ENCODE assay signal across 8 cellular contexts in the genomic region with DNA sequence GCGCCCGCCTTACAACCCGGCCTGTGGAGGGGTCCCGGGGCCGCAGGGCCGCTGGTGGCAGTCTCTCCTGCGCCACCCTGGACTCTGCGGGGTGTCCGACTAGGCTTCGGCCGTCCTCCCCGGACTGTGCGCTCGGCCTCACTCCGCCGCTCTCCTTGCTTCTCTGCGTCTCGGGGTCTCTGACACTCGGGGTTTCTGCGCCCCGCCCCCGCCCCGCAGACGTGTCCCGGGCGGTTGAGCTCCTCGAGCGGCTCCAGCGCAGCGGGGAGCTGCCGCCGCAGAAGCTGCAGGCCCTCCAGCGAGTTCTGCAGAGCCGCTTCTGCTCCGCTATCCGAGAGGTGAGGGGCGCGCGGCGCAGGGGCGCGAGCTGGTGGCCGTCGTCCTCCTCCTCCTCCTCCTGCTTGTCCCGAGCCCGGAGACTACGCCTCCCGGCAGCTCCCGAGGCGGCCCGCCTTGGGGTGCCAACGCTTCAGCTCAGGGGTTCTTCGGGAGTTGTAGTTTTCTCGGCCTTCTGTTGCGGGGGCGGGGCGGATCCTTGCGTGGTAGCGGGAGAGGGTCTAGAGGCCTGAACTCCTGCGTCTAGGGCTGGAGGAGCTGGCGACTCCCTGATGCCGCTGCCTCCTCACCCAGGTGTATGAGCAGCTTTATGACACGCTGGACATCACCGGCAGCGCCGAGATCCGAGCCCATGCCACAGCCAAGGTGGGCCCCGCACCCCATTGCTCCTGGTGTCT. TPM values are rescaled to one million over a fixed set of nuclear protein-coding genes. Genes with fewer than 3 reads are reported as not detected.
DNase-seq lines count a peak whose midpoint lies in the region; ATAC-seq lines count a peak whose summit lies in the region.

No MANE protein-coding gene starts in this region.

- H3K4me1 ChIP-seq in naive thymus-derived CD4-positive, alpha-beta T cell (ENCODE audit: control insufficient read depth in 2 of 2, insufficient read depth in 2 of 2, low read length in 2 of 2): peaks cover 15 to 19% of the 10 kb centered on the region in 2 donors

- DNase-seq in EL: peak; percentile 64
- peak; percentile 28 to 53 for DNase-seq in NCI-H1930 (lab: John Stamatoyannopoulos, UW)
- peak; percentile 61 for DNase-seq in activated T-cell treated with anti-CD3 and anti-CD28 coated beads, Interleukin-2, amount 50 U/mL, for 1 hour
- DNase-seq in fibroblast of gingiva (ENCODE audit: low read depth): peak; percentile 51
- DNase-seq in naive thymus-derived CD4-positive, alpha-beta T cell: peak in 8 of 9 donors; percentile 27 to 61 (median 52)
- DNase-seq in superior temporal gyrus (ENCODE audit: extremely low spot score): peak; percentile 75

- peaks cover 27 to 48% (median 34%) of the 10 kb centered on the region in 7 donors for H3K4me1 Mint-ChIP-seq in naive thymus-derived CD4-positive, alpha-beta T cell

- peak overlapping the region; percentile 77 to 94 (median 84) for H3K4me3 Mint-ChIP-seq in naive thymus-derived CD4-positive, alpha-beta T cell

- intact Hi-C loops in naive thymus-derived CD4-positive, alpha-beta T cell (cut with micrococcal nuclease): loop anchor here (1.0 to 10.0 kb wide), 14 partner anchors 14 to 913 kb away; a partner anchor contains a TSS

- H3K27ac ChIP-seq in naive thymus-derived CD4-positive, alpha-beta T cell (ENCODE audit: low read depth, low read length): peak overlapping the region; percentile 72

- H3K9me3 ChIP-seq in naive thymus-derived CD4-positive, alpha-beta T cell (ENCODE audit: control insufficient read depth in 2 of 3, low read length in 3 of 3): no peaks in the 10 kb centered on the region

- no peaks in the 10 kb centered on the region for H3K36me3 Mint-ChIP-seq in naive thymus-derived CD4-positive, alpha-beta T cell

- POLR2A ChIA-PET in naive thymus-derived CD4-positive, alpha-beta T cell (lab: Charles Lee): interaction anchor here (0.8 to 1.2 kb wide), 6 partner anchors 13 to 153 kb away, joined by 3 to 13 read pairs (median 3); no protein-coding TSS in a partner anchor

- H3K27me3 Mint-ChIP-seq in naive thymus-derived CD4-positive, alpha-beta T cell: peaks cover 0 to 2% (median 0%) of the 10 kb centered on the region in 5 donors

- H3K9me3 Mint-ChIP-seq in naive thymus-derived CD4-positive, alpha-beta T cell: no peaks in the 10 kb centered on the region

- H3K4me3 ChIP-seq in naive thymus-derived CD4-positive, alpha-beta T cell (ENCODE audit: low read length): peak overlapping the region; percentile 54

- H3K36me3 ChIP-seq in naive thymus-derived CD4-positive, alpha-beta T cell (ENCODE audit: control insufficient read depth in 2 of 3, insufficient read depth in 3 of 3, low read length in 3 of 3): peaks cover 0 to 4% (median 0%) of the 10 kb centered on the region in 3 experiments

- no peaks in the 10 kb centered on the region for H3K27me3 ChIP-seq in naive thymus-derived CD4-positive, alpha-beta T cell (ENCODE audit: control insufficient read depth in 2 of 2, insufficient read depth in 2 of 2, low read length in 2 of 2)

- CTCF ChIA-PET in naive thymus-derived CD4-positive, alpha-beta T cell (lab: Charles Lee): interaction anchor here (0.5 to 2.2 kb wide), 6 partner anchors 17 to 459 kb away, joined by 3 to 17 read pairs (median 3); no protein-coding TSS in a partner anchor

- peak overlapping the region in 7 of 9 donors; percentile 47 to 91 (median 69) for H3K27ac Mint-ChIP-seq in naive thymus-derived CD4-positive, alpha-beta T cell

- ATAC-seq in naive thymus-derived CD4-positive, alpha-beta T cell: no peak
- ATAC-seq in GM21367 (IDR thresholded peaks at IDR 0.05; ENCODE audit: unreplicated experiment): no peak
- no peak for ATAC-seq in GM19328 (IDR thresholded peaks at IDR 0.05; ENCODE audit: unreplicated experiment)

RNA-seq across cellular contexts. Expression of a gene that starts 0.6 kb away (rescaled TPM):
- 10 to 100 TPM in 4 of 5 experiments, 1 to 10 TPM in 1; 3.7 to 21.7 (median 10.8) TPM for total RNA-seq in naive thymus-derived CD4-positive, alpha-beta T cell
- 1 to 10 TPM; 4.0 to 5.7 TPM for polyA plus RNA-seq in naive thymus-derived CD4-positive, alpha-beta T cell

RNA-seq across cellular contexts. Expression of a gene that starts 4.1 kb away (rescaled TPM):
- 1 to 10 TPM; 1.3 to 2.8 (median 2.2) TPM for total RNA-seq in naive thymus-derived CD4-positive, alpha-beta T cell
- polyA plus RNA-seq in naive thymus-derived CD4-positive, alpha-beta T cell: 1 to 10 TPM; 4.3 to 4.8 TPM

RNA-seq across cellular contexts. Expression of a gene that starts 4.5 kb away (rescaled TPM):
- 1 to 10 TPM; 2.2 to 4.9 (median 3.3) TPM for total RNA-seq in naive thymus-derived CD4-positive, alpha-beta T cell
- polyA plus RNA-seq in naive thymus-derived CD4-positive, alpha-beta T cell: under 1 TPM; 0.15 to 0.54 TPM

RNA-seq across cellular contexts. Expression of a gene that starts 29.5 kb away (rescaled TPM):
- 100 to 1,000 TPM; 243 to 837 (median 449) TPM for total RNA-seq in naive thymus-derived CD4-positive, alpha-beta T cell
- 10 to 100 TPM; 48.0 to 63.1 TPM for polyA plus RNA-seq in naive thymus-derived CD4-positive, alpha-beta T cell

RNA-seq across cellular contexts. Expression of a gene that starts 40.4 kb away (rescaled TPM):
- total RNA-seq in naive thymus-derived CD4-positive, alpha-beta T cell: not detected
- not detected for polyA plus RNA-seq in naive thymus-derived CD4-positive, alpha-beta T cell
